1 cellular context compared by ENCODE assay signal in the genomic region with DNA sequence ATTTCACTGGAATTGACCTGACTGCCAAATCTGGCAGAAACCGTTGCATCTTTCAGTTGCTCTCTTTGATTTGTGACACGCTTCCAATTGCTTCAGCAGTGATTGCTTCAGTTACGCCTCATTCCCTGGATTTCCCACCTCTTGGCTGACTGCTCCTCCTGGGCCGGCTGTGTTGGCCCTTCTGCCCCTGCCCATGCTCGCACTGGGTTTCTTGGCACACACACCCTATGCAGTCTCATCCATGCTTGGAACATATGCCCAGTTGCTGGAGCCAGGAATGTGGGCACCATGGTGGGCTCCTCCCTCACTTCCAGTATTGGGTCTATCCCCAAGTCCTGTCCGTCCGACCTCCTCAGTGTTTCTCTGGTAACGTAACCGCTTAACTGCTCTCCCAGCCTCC.
TF ChIP-seq lines count a peak whose summit lies in the region.

No MANE protein-coding gene starts in this region.

TF ChIP-seq in GM23338, 12 proteins besides CTCF, POLR2A, EP300 and RAD21 (continued from another document):
- TF ChIP-seq EZH2 (IDR thresholded peaks at IDR 0.05; ENCODE audit: low read depth, unreplicated experiment) (no peak), STAT1 (IDR thresholded peaks at IDR 0.05; ENCODE audit: unreplicated experiment) (no peak)
